In genomic region chr3:123412076-123412475, GRCh38 we compare ENCODE assay signal across 1 cellular context.
TF ChIP-seq lines count a peak whose summit lies in the region.

No MANE protein-coding gene starts in this region.

TF ChIP-seq in IMR-90, 13 proteins besides CTCF, POLR2A, EP300 and RAD21:
- TF ChIP-seq NFE2L2 (IDR thresholded peaks at IDR 0.05; ENCODE audit: low read depth, low read length), result no peak
- no peak for TF ChIP-seq USF2 (IDR thresholded peaks at IDR 0.05; ENCODE audit: low read depth, low read length)
- TF ChIP-seq ELK1 (IDR thresholded peaks at IDR 0.05; ENCODE audit: borderline replicate concordance, low read depth, low read length), result no peak
- TF ChIP-seq BHLHE40 (IDR thresholded peaks at IDR 0.05; ENCODE audit: low read depth, low read length), result no peak
- TF ChIP-seq MAFK (IDR thresholded peaks at IDR 0.05; ENCODE audit: low read depth, low read length), result no peak
- TF ChIP-seq FOS (IDR thresholded peaks at IDR 0.05; ENCODE audit: low read depth, low read length), result no peak
- TF ChIP-seq CHD1 (IDR thresholded peaks at IDR 0.05; ENCODE audit: low read depth, low read length), result no peak
- no peak for TF ChIP-seq MXI1 (IDR thresholded peaks at IDR 0.05; ENCODE audit: borderline replicate concordance, low read depth, low read length)
- no peak for TF ChIP-seq CEBPB (IDR thresholded peaks at IDR 0.05; ENCODE audit: low read depth, low read length)
- TF ChIP-seq RCOR1 (IDR thresholded peaks at IDR 0.05; ENCODE audit: insufficient replicate concordance, low read length), result no peak
- TF ChIP-seq RFX5 (IDR thresholded peaks at IDR 0.05; ENCODE audit: low read depth, low read length), result no peak
- no peak for TF ChIP-seq SMC3 (IDR thresholded peaks at IDR 0.05; ENCODE audit: low read depth, low read length)
- TF ChIP-seq MAZ (IDR thresholded peaks at IDR 0.05; ENCODE audit: borderline replicate concordance, low read depth, low read length), result no peak
